8 cellular contexts compared by ENCODE assay signal in the genomic region with DNA sequence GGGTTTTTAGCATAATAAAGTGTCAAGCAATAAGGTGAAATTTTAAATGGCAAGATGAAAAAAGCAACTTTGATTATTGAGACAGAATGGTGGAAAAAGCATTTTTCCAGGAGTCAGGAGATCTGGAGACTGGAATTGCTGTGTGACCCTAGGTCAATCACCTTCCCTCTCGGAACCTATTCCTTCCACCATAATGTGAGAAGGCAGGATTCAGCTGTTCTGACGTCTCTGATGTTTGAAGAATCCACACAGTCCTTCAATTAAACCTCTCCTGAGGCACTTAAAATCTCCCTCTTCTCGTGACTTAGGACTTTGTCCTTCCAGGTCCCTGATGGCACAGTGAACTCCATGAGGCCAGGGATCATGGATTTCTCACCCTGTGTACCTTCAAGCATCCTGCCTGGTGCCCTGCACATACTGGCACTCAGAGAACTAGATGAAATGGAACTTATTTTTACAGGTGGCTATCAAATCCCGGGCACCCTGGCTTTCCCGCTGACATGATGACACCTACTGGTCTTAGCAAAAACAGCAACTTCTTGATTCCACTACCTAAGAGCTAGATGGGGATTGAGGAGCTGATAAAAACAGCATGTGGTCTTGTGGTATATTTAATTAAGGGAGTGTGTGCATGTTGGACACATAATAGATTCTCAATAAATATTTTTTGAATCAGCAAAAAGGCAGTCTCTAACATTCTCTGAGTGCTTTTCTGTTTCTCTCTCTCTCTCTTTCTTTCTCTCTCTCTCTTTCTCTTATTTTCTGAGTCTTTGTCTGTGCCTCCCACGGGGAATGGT. TPM values are rescaled to one million over a fixed set of nuclear protein-coding genes. Genes with fewer than 3 reads are reported as not detected.
A peak's percentile ranks its signal among the peaks of the same experiment; 100 is the strongest.
DNase-seq lines count a peak whose midpoint lies in the region; ATAC-seq and TF ChIP-seq lines count a peak whose summit lies in the region.

No MANE protein-coding gene starts in this region.

- ATAC-seq in Panc1 (peak; percentile 84), heart left ventricle (peak; percentile 37 to 62 (median 44)), GM21737 (IDR thresholded peaks at IDR 0.05; ENCODE audit: unreplicated experiment) (no peak), GM18873 (IDR thresholded peaks at IDR 0.05; ENCODE audit: low FRiP score, unreplicated experiment) (no peak)
- ATAC-seq in activated naive CD4-positive, alpha-beta T cell treated with anti-CD3 and anti-CD28 coated beads, Interleukin-2, amount 50 U/mL, for 72 hours, result peak; percentile 49 to 58

- H3K36me3 Mint-ChIP-seq in activated naive CD4-positive, alpha-beta T cell treated with anti-CD3 and anti-CD28 coated beads, Interleukin-2, amount 50 U/mL, for 72 hours, result no peaks in the 10 kb centered on the region

- no peaks in the 10 kb centered on the region for H3K4me1 ChIP-seq in Panc1 (ENCODE audit: control insufficient read depth, insufficient read depth, low read length)
- H3K4me1 ChIP-seq in heart left ventricle, result peaks cover 0 to 7% (median 0%) of the 10 kb centered on the region in 12 donors

- peaks cover 20% of the 10 kb centered on the region for H3K27me3 ChIP-seq in Panc1 (ENCODE audit: control insufficient read depth, insufficient read depth, low read length)
- peaks cover 0 to 3% (median 0%) of the 10 kb centered on the region in 9 donors for H3K27me3 ChIP-seq in heart left ventricle

- in situ Hi-C loops in Panc1 (cut with HindIII; ENCODE audit: low pct_unique_long_range_greater_than_20kb, low sequenced_read_pairs), result no loop called here

- H3K27ac ChIP-seq in Panc1 (ENCODE audit: low read length), result no peak overlapping the region
- H3K27ac ChIP-seq in heart left ventricle, result no peak overlapping the region

- TF ChIP-seq POLR2A in heart left ventricle (IDR thresholded peaks at IDR 0.05), result no peak

- no peaks in the 10 kb centered on the region for H3K36me3 ChIP-seq in Panc1 (ENCODE audit: control insufficient read depth, insufficient read depth, low read length)
- no peaks in the 10 kb centered on the region for H3K36me3 ChIP-seq in heart left ventricle

- TF ChIP-seq CTCF in Panc1 (IDR thresholded peaks at IDR 0.05) (peak; percentile 91), heart left ventricle (IDR thresholded peaks at IDR 0.05) (peak; percentile 51 to 83 (median 74))

- no peak overlapping the region for H3K27ac Mint-ChIP-seq in activated naive CD4-positive, alpha-beta T cell treated with anti-CD3 and anti-CD28 coated beads, Interleukin-2, amount 50 U/mL, for 72 hours

- WGBS in heart left ventricle, 4 donors, result 21 to 31% (median 26%) methylated on average over 6 of the region's 6 CpGs

- DNase-seq in EH (ENCODE audit: low read depth), result peak; percentile 65
- peak; percentile 67 to 86 for DNase-seq in Kasumi-1 (lab: John Stamatoyannopoulos, UW)
- peak; percentile 52 for DNase-seq in Panc1 (ENCODE audit: low read depth, low spot score)
- peak in 1 of 2 donors; percentile 23 for DNase-seq in activated naive CD4-positive, alpha-beta T cell treated with anti-CD3 and anti-CD28 coated beads, Interleukin-2, amount 50 U/mL, for 72 hours (ENCODE audit: low spot score in 2 of 2)
- DNase-seq in heart left ventricle, result no peak
- peak; percentile 69 for DNase-seq in renal cortical epithelial cell (ENCODE audit: low read depth)

- intact Hi-C loops in Panc1 (cut with micrococcal nuclease; ENCODE audit: unreplicated experiment), result loop anchor here (2.0 kb wide), 3 partner anchors 149 to 617 kb away; no protein-coding TSS in a partner anchor
- intact Hi-C loops in heart left ventricle (cut with DNase I), result loop anchor here (1.0 to 10.0 kb wide), 12 partner anchors 75 to 620 kb away; no protein-coding TSS in a partner anchor

- no peaks in the 10 kb centered on the region for H3K9me3 ChIP-seq in Panc1 (ENCODE audit: control insufficient read depth, insufficient read depth, low read depth, low read length)
- H3K9me3 ChIP-seq in heart left ventricle, result no peaks in the 10 kb centered on the region

- no TSS peak for BruUV-seq in Panc1 (replicated peaks; lab: Mats Ljungman, UMichigan)

- POLR2A ChIA-PET in Panc1 (lab: Charles Lee), result no interaction called here

- CTCF ChIA-PET in Panc1 (lab: Charles Lee), result interaction anchor here (0.5 to 1.4 kb wide), 13 partner anchors 11 to 618 kb away, joined by 3 to 7 read pairs (median 4); a partner anchor contains a TSS

- H3K4me3 ChIP-seq in Panc1 (ENCODE audit: low read depth in 2 of 2, low read length in 2 of 2) (no peak overlapping the region), heart left ventricle (no peak overlapping the region)

- no peaks in the 10 kb centered on the region for H3K9me3 Mint-ChIP-seq in activated naive CD4-positive, alpha-beta T cell treated with anti-CD3 and anti-CD28 coated beads, Interleukin-2, amount 50 U/mL, for 72 hours

RNA-seq across cellular contexts. Expression of a gene that starts 2.3 kb away (rescaled TPM):
- total RNA-seq in Panc1 (2021; ENCODE audit: unreplicated experiment) (not detected), heart left ventricle (not detected), renal cortical epithelial cell (not detected in 2 replicates)
- not detected for polyA plus RNA-seq in Panc1 (2012; ENCODE audit: insufficient read length)
- not detected for total RNA-seq in activated naive CD4-positive, alpha-beta T cell treated with anti-CD3 and anti-CD28 coated beads, Interleukin-2, amount 50 U/mL, for 72 hours
- polyA plus RNA-seq in heart left ventricle, result not detected

Comparison
In these comparisons a context has a peak if more than half of its experiments do, and no peak if none do; other contexts are left out.
1. DNase-seq: peak in EH (single experiment), Kasumi-1 (2 of 2), Panc1 (single experiment) and renal cortical epithelial cell (single experiment); none in heart left ventricle (0 of 5).
2. ATAC-seq: peak in Panc1 (single experiment), activated naive CD4-positive, alpha-beta T cell treated with anti-CD3 and anti-CD28 coated beads, Interleukin-2, amount 50 U/mL, for 72 hours (2 of 2) and heart left ventricle (4 of 4); none in GM21737 (single experiment) and GM18873 (single experiment).